Comparison of ENCODE assay signal across 16 cellular contexts in genomic region chr6:159213401-159213800, GRCh38. TPM values are rescaled to one million over a fixed set of nuclear protein-coding genes. Genes with fewer than 3 reads are reported as not detected.
DNase-seq lines count a peak whose midpoint lies in the region; ATAC-seq and TF ChIP-seq lines count a peak whose summit lies in the region.
"Had no signal": no experiment of that assay in that cellular context is flagged by ENCODE, and none has a peak within 500 bp of the region (broad histone marks: within the 10 kb centered on the region; RNA-seq: fewer than 3 reads in every experiment).

No MANE protein-coding gene starts in this region.

- POLR2A ChIA-PET in activated CD4-positive, alpha-beta T cell treated with anti-CD3 and anti-CD28 coated beads, Interleukin-2, amount 10 ng/mL, durations not matched to agents 7 days and 5 days (lab: Charles Lee): no interaction called here

- CTCF ChIA-PET in activated CD4-positive, alpha-beta T cell treated with anti-CD3 and anti-CD28 coated beads, Interleukin-2, amount 10 ng/mL, durations not matched to agents 7 days and 5 days (lab: Charles Lee): no interaction called here

- no peak overlapping the region for H3K4me3 ChIP-seq in fibroblast of villous mesenchyme (ENCODE audit: low read depth, low read length)
- H3K4me3 ChIP-seq: A549 had no signal

- H3K36me3 Mint-ChIP-seq in activated CD4-positive, alpha-beta T cell treated with anti-CD3 and anti-CD28 coated beads, Interleukin-2, amount 10 ng/mL, durations not matched to agents 7 days and 5 days (ENCODE audit: low read depth): no peaks in the 10 kb centered on the region
- H3K36me3 Mint-ChIP-seq in activated T-cell treated with anti-CD3 and anti-CD28 coated beads, Interleukin-2, amount 50 U/mL, for 24 hours (ENCODE audit: low read depth): no peaks in the 10 kb centered on the region
- H3K36me3 Mint-ChIP-seq: CD8-positive, alpha-beta T cell had no signal

- no peak for ATAC-seq in GM21825 (IDR thresholded peaks at IDR 0.05; ENCODE audit: unreplicated experiment)
- ATAC-seq: A549; CD8-positive, alpha-beta T cell had no signal

- no peak overlapping the region for H3K4me3 Mint-ChIP-seq in activated CD4-positive, alpha-beta T cell treated with anti-CD3 and anti-CD28 coated beads, Interleukin-2, amount 10 ng/mL, durations not matched to agents 7 days and 5 days
- H3K4me3 Mint-ChIP-seq in activated T-cell treated with anti-CD3 and anti-CD28 coated beads, Interleukin-2, amount 50 U/mL, for 24 hours: no peak overlapping the region
- H3K4me3 Mint-ChIP-seq: B cell; CD8-positive, alpha-beta T cell had no signal

- no peak for TF ChIP-seq CTCF in fibroblast of villous mesenchyme (IDR thresholded peaks at IDR 0.05; ENCODE audit: insufficient read depth, low read depth, low read length)

- no peaks in the 10 kb centered on the region for H3K4me1 Mint-ChIP-seq in activated CD4-positive, alpha-beta T cell treated with anti-CD3 and anti-CD28 coated beads, Interleukin-2, amount 10 ng/mL, durations not matched to agents 7 days and 5 days
- no peaks in the 10 kb centered on the region for H3K4me1 Mint-ChIP-seq in activated T-cell treated with anti-CD3 and anti-CD28 coated beads, Interleukin-2, amount 50 U/mL, for 24 hours (ENCODE audit: low read depth)

- H3K9me3 Mint-ChIP-seq in activated CD4-positive, alpha-beta T cell treated with anti-CD3 and anti-CD28 coated beads, Interleukin-2, amount 10 ng/mL, durations not matched to agents 7 days and 5 days: no peaks in the 10 kb centered on the region
- no peaks in the 10 kb centered on the region for H3K9me3 Mint-ChIP-seq in activated T-cell treated with anti-CD3 and anti-CD28 coated beads, Interleukin-2, amount 50 U/mL, for 24 hours
- H3K9me3 Mint-ChIP-seq: CD8-positive, alpha-beta T cell had no signal

- H3K27me3 Mint-ChIP-seq in activated CD4-positive, alpha-beta T cell treated with anti-CD3 and anti-CD28 coated beads, Interleukin-2, amount 10 ng/mL, durations not matched to agents 7 days and 5 days: peaks cover 2% of the 10 kb centered on the region
- H3K27me3 Mint-ChIP-seq in activated T-cell treated with anti-CD3 and anti-CD28 coated beads, Interleukin-2, amount 50 U/mL, for 24 hours: peaks cover 11% of the 10 kb centered on the region

- H3K27ac Mint-ChIP-seq in activated CD4-positive, alpha-beta T cell treated with anti-CD3 and anti-CD28 coated beads, Interleukin-2, amount 10 ng/mL, durations not matched to agents 7 days and 5 days: no peak overlapping the region
- H3K27ac Mint-ChIP-seq in activated T-cell treated with anti-CD3 and anti-CD28 coated beads, Interleukin-2, amount 50 U/mL, for 24 hours: no peak overlapping the region
- H3K27ac Mint-ChIP-seq: B cell; CD8-positive, alpha-beta T cell had no signal

- peak; percentile 39 for DNase-seq in AG08395 (ENCODE audit: low spot score)
- DNase-seq in GM03348 (ENCODE audit: low spot score): peak; percentile 25
- DNase-seq in RKO (ENCODE audit: low spot score): peak; percentile 8
- DNase-seq in fibroblast of villous mesenchyme (ENCODE audit: low read depth): peak; percentile 12
- DNase-seq in activated CD4-positive, alpha-beta T cell treated with anti-CD3 and anti-CD28 coated beads, Interleukin-2, amount 10 ng/mL, durations not matched to agents 7 days and 5 days: no peak
- DNase-seq in activated T-cell treated with anti-CD3 and anti-CD28 coated beads, Interleukin-2, amount 50 U/mL, for 24 hours: no peak
- DNase-seq in NCI-H146 (lab: John Stamatoyannopoulos, UW): no peak
- DNase-seq: CD8-positive, alpha-beta T cell; EL; NCI-H1436 treated with DMSO at 0.1 percent for 48 hours; Right ventricle myocardium superior; SK-N-SH; T-helper 1 cell had no signal

RNA-seq across cellular contexts. Expression of gene FNDC1, which starts 44.2 kb away (rescaled TPM):
- under 0.01 TPM in 2 replicates for total RNA-seq in fibroblast of villous mesenchyme
- total RNA-seq in activated CD4-positive, alpha-beta T cell treated with anti-CD3 and anti-CD28 coated beads, Interleukin-2, amount 10 ng/mL, durations not matched to agents 7 days and 5 days: not detected
- total RNA-seq: B cell; CD8-positive, alpha-beta T cell had no signal

Comparison
In these comparisons a context has a peak if more than half of its experiments do, and no peak if none do; other contexts are left out.
1. DNase-seq: peak in AG08395 (single experiment), GM03348 (single experiment), RKO (single experiment) and fibroblast of villous mesenchyme (single experiment); none in activated CD4-positive, alpha-beta T cell treated with anti-CD3 and anti-CD28 coated beads, Interleukin-2, amount 10 ng/mL, durations not matched to agents 7 days and 5 days (single experiment), activated T-cell treated with anti-CD3 and anti-CD28 coated beads, Interleukin-2, amount 50 U/mL, for 24 hours (single experiment) and NCI-H146 (single experiment).